Comparison of ENCODE assay signal across 28 cellular contexts in the genomic region with DNA sequence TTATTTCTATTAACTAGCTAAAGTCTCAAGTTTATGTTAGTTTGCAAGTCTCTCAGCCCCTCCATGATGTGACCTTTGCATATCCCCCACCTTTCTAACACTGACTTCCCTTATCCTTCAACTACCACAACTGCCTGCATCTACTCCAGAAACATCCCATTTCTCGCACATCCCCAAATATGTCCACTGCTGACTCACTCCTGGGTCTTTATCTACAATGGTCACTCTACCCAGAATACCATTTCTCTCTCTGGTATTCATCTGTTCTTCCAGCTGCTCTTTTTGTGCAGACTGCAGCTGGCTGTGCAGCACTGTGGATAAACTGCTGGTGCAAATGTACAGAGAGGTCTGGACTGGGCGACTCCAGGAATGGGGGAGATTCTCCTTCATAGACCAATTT. TPM values are rescaled to one million over a fixed set of nuclear protein-coding genes. Genes with fewer than 3 reads are reported as not detected.
DNase-seq lines count a peak whose midpoint lies in the region; ATAC-seq and TF ChIP-seq lines count a peak whose summit lies in the region.
"Had no signal": no experiment of that assay in that cellular context is flagged by ENCODE, and none has a peak within 500 bp of the region (broad histone marks: within the 10 kb centered on the region; RNA-seq: fewer than 3 reads in every experiment).

No MANE protein-coding gene starts in this region.

- H3K9me3 ChIP-seq in CD4-positive, alpha-beta T cell (ENCODE audit: control insufficient read depth, low read length) = no peaks in the 10 kb centered on the region
- H3K9me3 ChIP-seq in T-helper 17 cell (ENCODE audit: control insufficient read depth, low read length, poor library complexity, severe bottlenecking) = no peaks in the 10 kb centered on the region
- H3K9me3 ChIP-seq: left lung, uterus had no signal

- intact Hi-C loops in CD4-positive, alpha-beta T cell (cut with DNase I, micrococcal nuclease) = loop anchor here in 1 of 2 experiments (10.0 kb wide), 1 partner anchor 52 kb away; no protein-coding TSS in a partner anchor

- no peak overlapping the region for H3K4me3 ChIP-seq in fibroblast of villous mesenchyme (ENCODE audit: low read depth, low read length)
- H3K4me3 ChIP-seq: left lung, uterus had no signal

- no peaks in the 10 kb centered on the region for H3K27me3 ChIP-seq in CD4-positive, alpha-beta T cell (ENCODE audit: control insufficient read depth, insufficient read depth, low read length)
- H3K27me3 ChIP-seq: uterus had no signal

- H3K4me3 Mint-ChIP-seq in activated CD4-positive, alpha-beta T cell treated with anti-CD3 and anti-CD28 coated beads, Interleukin-2, amount 10 ng/mL, durations not matched to agents 7 days and 5 days = peak overlapping the region; percentile 25
- H3K4me3 Mint-ChIP-seq in CD4-positive, alpha-beta T cell = peak overlapping the region; percentile 17
- peak overlapping the region; percentile 67 for H3K4me3 Mint-ChIP-seq in T-helper 17 cell
- H3K4me3 Mint-ChIP-seq: nephron had no signal

- TF ChIP-seq CTCF in CD4-positive, alpha-beta T cell (IDR thresholded peaks at IDR 0.05) = no peak
- TF ChIP-seq CTCF in fibroblast of villous mesenchyme (IDR thresholded peaks at IDR 0.05; ENCODE audit: insufficient read depth, low read depth, low read length) = no peak

- no peak overlapping the region for H3K27ac Mint-ChIP-seq in activated CD4-positive, alpha-beta T cell treated with anti-CD3 and anti-CD28 coated beads, Interleukin-2, amount 10 ng/mL, durations not matched to agents 7 days and 5 days
- peak overlapping the region; percentile 80 for H3K27ac Mint-ChIP-seq in CD4-positive, alpha-beta T cell
- H3K27ac Mint-ChIP-seq in T-helper 17 cell = peak overlapping the region; percentile 45
- H3K27ac Mint-ChIP-seq: nephron had no signal

- no peak for ATAC-seq in CD4-positive, alpha-beta T cell (ENCODE audit: poor library complexity)
- ATAC-seq in T-helper 17 cell (no peak), HG02938 (IDR thresholded peaks at IDR 0.05; ENCODE audit: unreplicated experiment) (no peak)
- ATAC-seq: left lung, sciatic nerve had no signal

- POLR2A ChIA-PET in activated CD4-positive, alpha-beta T cell treated with anti-CD3 and anti-CD28 coated beads, Interleukin-2, amount 10 ng/mL, durations not matched to agents 7 days and 5 days (lab: Charles Lee) = no interaction called here
- POLR2A ChIA-PET in CD4-positive, alpha-beta T cell (lab: Charles Lee) = interaction anchor here (0.7 to 7.4 kb wide), 4 partner anchors 31 to 93 kb away, joined by 3 to 138 read pairs (median 30); no protein-coding TSS in a partner anchor

- H3K27me3 Mint-ChIP-seq in activated CD4-positive, alpha-beta T cell treated with anti-CD3 and anti-CD28 coated beads, Interleukin-2, amount 10 ng/mL, durations not matched to agents 7 days and 5 days = no peaks in the 10 kb centered on the region
- H3K27me3 Mint-ChIP-seq in CD4-positive, alpha-beta T cell = no peaks in the 10 kb centered on the region
- no peaks in the 10 kb centered on the region for H3K27me3 Mint-ChIP-seq in T-helper 17 cell

- CTCF ChIA-PET in activated CD4-positive, alpha-beta T cell treated with anti-CD3 and anti-CD28 coated beads, Interleukin-2, amount 10 ng/mL, durations not matched to agents 7 days and 5 days (lab: Charles Lee) = interaction anchor here (0.8 to 1.3 kb wide), 2 partner anchors 28 to 67 kb away, joined by 3 read pairs; no protein-coding TSS in a partner anchor
- CTCF ChIA-PET in CD4-positive, alpha-beta T cell (lab: Charles Lee) = no interaction called here

- peaks cover 82% of the 10 kb centered on the region for H3K4me1 Mint-ChIP-seq in activated CD4-positive, alpha-beta T cell treated with anti-CD3 and anti-CD28 coated beads, Interleukin-2, amount 10 ng/mL, durations not matched to agents 7 days and 5 days
- peaks cover 74% of the 10 kb centered on the region for H3K4me1 Mint-ChIP-seq in CD4-positive, alpha-beta T cell (ENCODE audit: low read depth)
- peaks cover 33% of the 10 kb centered on the region for H3K4me1 Mint-ChIP-seq in T-helper 17 cell
- H3K4me1 Mint-ChIP-seq: nephron had no signal

- H3K36me3 Mint-ChIP-seq in activated CD4-positive, alpha-beta T cell treated with anti-CD3 and anti-CD28 coated beads, Interleukin-2, amount 10 ng/mL, durations not matched to agents 7 days and 5 days (ENCODE audit: low read depth) = no peaks in the 10 kb centered on the region
- no peaks in the 10 kb centered on the region for H3K36me3 Mint-ChIP-seq in CD4-positive, alpha-beta T cell (ENCODE audit: low read depth)
- H3K36me3 Mint-ChIP-seq in T-helper 17 cell (ENCODE audit: low read depth) = no peaks in the 10 kb centered on the region

- no peaks in the 10 kb centered on the region for H3K9me3 Mint-ChIP-seq in activated CD4-positive, alpha-beta T cell treated with anti-CD3 and anti-CD28 coated beads, Interleukin-2, amount 10 ng/mL, durations not matched to agents 7 days and 5 days
- no peaks in the 10 kb centered on the region for H3K9me3 Mint-ChIP-seq in CD4-positive, alpha-beta T cell
- H3K9me3 Mint-ChIP-seq: nephron had no signal

- no peak for DNase-seq in activated CD4-positive, alpha-beta T cell treated with anti-CD3 and anti-CD28 coated beads, Interleukin-2, amount 10 ng/mL, durations not matched to agents 7 days and 5 days
- DNase-seq in activated CD4-positive, alpha-beta T cell treated with anti-CD3 and anti-CD28 coated beads, Interleukin-2, amount 50 U/mL, for 4 hours = no peak
- DNase-seq in CD4-positive, alpha-beta T cell = no peak
- DNase-seq in T-helper 17 cell (no peak), fibroblast of villous mesenchyme (ENCODE audit: low read depth) (peak; percentile 5), medulla oblongata (ENCODE audit: extremely low spot score) (no peak)
- no peak for DNase-seq in stimulated activated CD4-positive, alpha-beta T cell treated with anti-CD3 and anti-CD28 coated beads, Interleukin-4, amount 100 ng/mL, for 24 hours
- DNase-seq: activated gamma-delta T cell treated with Interleukin-2 at 50 U/mL for 16 hours; C1 segment of cervical spinal cord; cerebellar nuclear complex; foreskin fibroblast; left lung; NCI-H1436 treated with DMSO at 0.1 percent for 48 hours; NCI-H510A; SIG-M5; stimulated activated CD4-positive, alpha-beta T cell treated with anti-CD3 and anti-CD28 coated beads, Interleukin-15, amount 100 ng/mL, for 24 hours; stimulated activated CD8-positive, alpha-beta memory T cell treated with anti-CD3 and anti-CD28 coated beads, Interleukin-4, amount 100 ng/mL, for 48 hours; substantia nigra; uterus had no signal

- no peak overlapping the region for H3K27ac ChIP-seq in CD4-positive, alpha-beta T cell (ENCODE audit: low read depth, low read length)
- H3K27ac ChIP-seq: left lung, parathyroid adenoma, uterus had no signal

RNA-seq across cellular contexts. Expression of a gene that starts 32.7 kb away (rescaled TPM):
- total RNA-seq in activated CD4-positive, alpha-beta T cell treated with anti-CD3 and anti-CD28 coated beads, Interleukin-2, amount 10 ng/mL, durations not matched to agents 7 days and 5 days = not detected
- total RNA-seq in CD4-positive, alpha-beta T cell = not detected
- total RNA-seq in T-helper 17 cell (not detected), fibroblast of villous mesenchyme (not detected in 2 replicates)
- total RNA-seq: A673; astrocyte; epithelial cell of proximal tubule; H4; T-helper 1 cell treated with Interleukin-12 subunit alpha and Interleukin-12 subunit beta and Interleukin-4 antibody, amounts not matched to agents 30 ng/mL and 1 ng/mL, for 36 hours had no signal

RNA-seq across cellular contexts. Expression of a gene that starts 54.2 kb away (rescaled TPM):
- total RNA-seq in activated CD4-positive, alpha-beta T cell treated with anti-CD3 and anti-CD28 coated beads, Interleukin-2, amount 10 ng/mL, durations not matched to agents 7 days and 5 days = not detected
- total RNA-seq in CD4-positive, alpha-beta T cell = not detected
- total RNA-seq in T-helper 17 cell (not detected), fibroblast of villous mesenchyme (not detected in 2 replicates)
- total RNA-seq: A673; astrocyte; epithelial cell of proximal tubule; H4; T-helper 1 cell treated with Interleukin-12 subunit alpha and Interleukin-12 subunit beta and Interleukin-4 antibody, amounts not matched to agents 30 ng/mL and 1 ng/mL, for 36 hours; uterus had no signal

Comparison
In these comparisons a context has a peak if more than half of its experiments do, and no peak if none do; other contexts are left out.
1. H3K4me3 Mint-ChIP-seq: peak in every context shown above with its lines; median percentile 67 in T-helper 17 cell; 25 in activated CD4-positive, alpha-beta T cell treated with anti-CD3 and anti-CD28 coated beads, Interleukin-2, amount 10 ng/mL, durations not matched to agents 7 days and 5 days; 17 in CD4-positive, alpha-beta T cell.